Comparison of ENCODE assay signal across 32 cellular contexts in the genomic region with DNA sequence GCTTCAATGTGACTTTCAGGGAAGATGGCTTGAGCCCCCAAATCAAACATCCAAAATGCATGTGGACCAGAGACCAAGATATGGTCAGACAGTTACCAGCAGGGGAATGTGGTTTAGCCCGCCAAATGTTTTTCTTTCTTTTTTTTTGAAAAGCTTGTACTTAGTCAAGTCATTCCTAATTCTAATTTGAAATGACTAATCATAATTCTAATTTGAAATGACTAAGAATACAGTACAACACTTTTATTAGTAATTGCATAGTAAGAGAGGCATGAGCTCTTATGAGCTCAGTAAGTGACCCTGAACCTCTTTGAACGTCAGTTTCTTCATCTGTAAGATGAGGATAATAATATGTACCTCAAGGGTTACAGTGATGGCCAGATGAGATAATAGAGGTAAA.
DNase-seq lines count a peak whose midpoint lies in the region; ATAC-seq, FAIRE-seq and TF ChIP-seq lines count a peak whose summit lies in the region.
"Had no signal": no experiment of that assay in that cellular context is flagged by ENCODE, and none has a peak within 500 bp of the region (broad histone marks: within the 10 kb centered on the region; RNA-seq: fewer than 3 reads in every experiment).

No MANE protein-coding gene starts in this region.

- no peak for FAIRE-seq in HTR-8/SVneo (lab: Jason Lieb, UNC)
- FAIRE-seq: A204.1 had no signal

- no peak overlapping the region for H3K4me2 ChIP-seq in fibroblast of lung (ENCODE audit: extremely low read depth, insufficient read depth, low read length)

- ATAC-seq in activated naive CD4-positive, alpha-beta T cell treated with anti-CD3 and anti-CD28 coated beads, Interleukin-2, amount 50 U/mL, for 72 hours, result peak; percentile 28 to 81
- ATAC-seq in SK-N-SH treated with all-trans-retinoic acid at 6 μM for 48 hours, result peak; percentile 35; the same call in 2 of the 3 replicates
- ATAC-seq: activated CD8-positive, alpha-beta T cell treated with anti-CD3 and anti-CD28 coated beads, Interleukin-2, amount 10 ng/mL, durations not matched to agents 7 days and 5 days; left colon; PC-3; stimulated activated memory B cell treated with anti-CD40 and anti-IgM and Interleukin-4, amounts not matched to agents 10 μg/mL and 1 μg/mL and 100 μg/mL, for 72 hours; T-helper 17 cell had no signal

- H2AFZ ChIP-seq in fibroblast of lung (ENCODE audit: low read length), result no peak overlapping the region

- H3K36me3 ChIP-seq in fibroblast of lung (ENCODE audit: control insufficient read depth, insufficient read depth, low read length), result no peaks in the 10 kb centered on the region

- no peak overlapping the region for H3K27ac Mint-ChIP-seq in activated naive CD4-positive, alpha-beta T cell treated with anti-CD3 and anti-CD28 coated beads, Interleukin-2, amount 50 U/mL, for 72 hours
- H3K27ac Mint-ChIP-seq: activated CD8-positive, alpha-beta T cell treated with anti-CD3 and anti-CD28 coated beads, Interleukin-2, amount 10 ng/mL, durations not matched to agents 7 days and 5 days; activated naive CD8-positive, alpha-beta T cell treated with anti-CD3 and anti-CD28 coated beads, Interleukin-2, amount 10 ng/mL, durations not matched to agents 7 days and 5 days; CD4-positive, alpha-beta memory T cell; immature natural killer cell; nephron; T-helper 17 cell had no signal

- no peaks in the 10 kb centered on the region for H3K79me2 ChIP-seq in fibroblast of lung (ENCODE audit: control insufficient read depth, insufficient read depth, low read length)

- no peak overlapping the region for H3K9ac ChIP-seq in fibroblast of lung (ENCODE audit: insufficient read depth, low read length)

- DNase-seq in activated naive CD4-positive, alpha-beta T cell treated with anti-CD3 and anti-CD28 coated beads, Interleukin-2, amount 50 U/mL, for 72 hours (ENCODE audit: low spot score in 2 of 2), result no peak
- no peak for DNase-seq in activated naive CD4-positive, alpha-beta T cell treated with anti-CD3 and anti-CD28 coated beads, Interleukin-2, amount 50 U/mL, for 16 hours
- DNase-seq in fibroblast of lung (ENCODE audit: low read depth in 2 of 2), result peak; percentile 37 to 67
- no peak for DNase-seq in D341Med (ENCODE audit: low spot score)
- DNase-seq in central memory CD4-positive, alpha-beta T cell, result no peak
- DNase-seq in T1000 (lab: John Stamatoyannopoulos, UW), result no peak
- DNase-seq in HTR-8/SVneo (ENCODE audit: insufficient read length, low spot score), result no peak
- DNase-seq: activated CD4-positive, alpha-beta T cell treated with anti-CD3 and anti-CD28 coated beads for 1 hour; activated CD8-positive, alpha-beta T cell treated with anti-CD3 and anti-CD28 coated beads, Interleukin-2, amount 10 ng/mL, durations not matched to agents 7 days and 5 days; activated effector memory CD4-positive, alpha-beta T cell treated with Interleukin-2 at 50 U/mL for 16 hours; activated naive CD8-positive, alpha-beta T cell treated with anti-CD3 and anti-CD28 coated beads, Interleukin-2, amount 10 ng/mL, durations not matched to agents 7 days and 5 days; CD4-positive, alpha-beta memory T cell; dermis blood vessel endothelial cell; esophagus squamous epithelium; H9; immature natural killer cell; Karpas-422; left colon; NCI-H1417 treated with DMSO at 0.1 percent for 48 hours; NCI-H2081; NCI-H2227 treated with DMSO at 0.1 percent for 48 hours; NCI-H526 treated with DMSO at 0.1 percent for 48 hours; NK-92 treated with Interleukin-12 subunit alpha and Interleukin-12 subunit beta, amount 100 ng/mL, for 24 hours; PC-3; stimulated activated CD4-positive, alpha-beta T cell treated with anti-CD3 and anti-CD28 coated beads, Interleukin-15, amount 100 ng/mL, for 24 hours; T-helper 17 cell had no signal

- no peak for TF ChIP-seq CTCF in fibroblast of lung (conservative IDR thresholded peaks at IDR 0.05 in 1 of 2, IDR thresholded peaks at IDR 0.05 in 1 of 2; ENCODE audit: low read depth in 1 of 2, low read length in 2 of 2)

- no peaks in the 10 kb centered on the region for H3K27me3 ChIP-seq in fibroblast of lung (ENCODE audit: control insufficient read depth, insufficient read depth, low read length)
- H3K27me3 ChIP-seq: esophagus squamous epithelium had no signal

- H3K4me3 ChIP-seq in fibroblast of lung (replicated peaks in 1 of 4; ENCODE audit: control extremely low read depth in 1 of 4, insufficient read depth in 1 of 4, low read depth in 3 of 4, low read length in 4 of 4), result no peak overlapping the region
- H3K4me3 ChIP-seq: esophagus squamous epithelium, SK-N-MC had no signal

- H3K27ac ChIP-seq in fibroblast of lung (ENCODE audit: insufficient read depth, low read length), result no peak overlapping the region
- H3K27ac ChIP-seq: esophagus squamous epithelium, HL-60 had no signal

- peaks cover 4% of the 10 kb centered on the region for H3K4me1 ChIP-seq in fibroblast of lung (ENCODE audit: control insufficient read depth, extremely low read depth, insufficient read depth, low read length)

- no peaks in the 10 kb centered on the region for H3K9me3 ChIP-seq in fibroblast of lung (ENCODE audit: control insufficient read depth, insufficient read depth, low read depth, low read length)
- H3K9me3 ChIP-seq: esophagus squamous epithelium had no signal

- H4K20me1 ChIP-seq in fibroblast of lung (ENCODE audit: control insufficient read depth, extremely low read depth, insufficient read depth, low read length), result no peaks in the 10 kb centered on the region

- no peaks in the 10 kb centered on the region for H3K9me3 Mint-ChIP-seq in activated naive CD4-positive, alpha-beta T cell treated with anti-CD3 and anti-CD28 coated beads, Interleukin-2, amount 50 U/mL, for 72 hours
- H3K9me3 Mint-ChIP-seq: activated naive CD8-positive, alpha-beta T cell treated with anti-CD3 and anti-CD28 coated beads, Interleukin-2, amount 10 ng/mL, durations not matched to agents 7 days and 5 days; CD4-positive, alpha-beta memory T cell; H9; immature natural killer cell; nephron; stimulated activated memory B cell treated with anti-CD40 and anti-IgM and Interleukin-4, amounts not matched to agents 10 μg/mL and 1 μg/mL and 100 μg/mL, for 72 hours had no signal

- peaks cover 0 to 4% of the 10 kb centered on the region in 2 donors for H3K36me3 Mint-ChIP-seq in activated naive CD4-positive, alpha-beta T cell treated with anti-CD3 and anti-CD28 coated beads, Interleukin-2, amount 50 U/mL, for 72 hours

TF ChIP-seq in SK-N-SH treated with all-trans-retinoic acid at 6 μM for 48 hours, 23 proteins besides CTCF, POLR2A, EP300 and RAD21:
- TF ChIP-seq RARB (CRISPR knock-in tag; IDR thresholded peaks at IDR 0.05) (no peak), ZFP3 (CRISPR knock-in tag; IDR thresholded peaks at IDR 0.05) (no peak), PPARA (CRISPR knock-in tag; IDR thresholded peaks at IDR 0.05; ENCODE audit: borderline replicate concordance) (no peak), SNAI2 (CRISPR knock-in tag; IDR thresholded peaks at IDR 0.05) (no peak), TOX (CRISPR knock-in tag; IDR thresholded peaks at IDR 0.05; ENCODE audit: borderline replicate concordance) (no peak), ARNTL (CRISPR knock-in tag; IDR thresholded peaks at IDR 0.05; ENCODE audit: borderline replicate concordance, low read depth) (no peak), ZFP30 (CRISPR knock-in tag; IDR thresholded peaks at IDR 0.05) (no peak), TCF4 (CRISPR knock-in tag; IDR thresholded peaks at IDR 0.05; ENCODE audit: borderline replicate concordance) (no peak), BACH2 (CRISPR knock-in tag; IDR thresholded peaks at IDR 0.05; ENCODE audit: borderline replicate concordance) (no peak), ZNF70 (CRISPR knock-in tag; IDR thresholded peaks at IDR 0.05) (no peak), ZC3H10 (CRISPR knock-in tag; IDR thresholded peaks at IDR 0.05) (no peak), PATZ1 (CRISPR knock-in tag; IDR thresholded peaks at IDR 0.05; ENCODE audit: borderline replicate concordance) (no peak), ZNF565 (CRISPR knock-in tag; conservative IDR thresholded peaks at IDR 0.05; ENCODE audit: low read depth) (no peak)
- TF ChIP-seq, protein P1, sequence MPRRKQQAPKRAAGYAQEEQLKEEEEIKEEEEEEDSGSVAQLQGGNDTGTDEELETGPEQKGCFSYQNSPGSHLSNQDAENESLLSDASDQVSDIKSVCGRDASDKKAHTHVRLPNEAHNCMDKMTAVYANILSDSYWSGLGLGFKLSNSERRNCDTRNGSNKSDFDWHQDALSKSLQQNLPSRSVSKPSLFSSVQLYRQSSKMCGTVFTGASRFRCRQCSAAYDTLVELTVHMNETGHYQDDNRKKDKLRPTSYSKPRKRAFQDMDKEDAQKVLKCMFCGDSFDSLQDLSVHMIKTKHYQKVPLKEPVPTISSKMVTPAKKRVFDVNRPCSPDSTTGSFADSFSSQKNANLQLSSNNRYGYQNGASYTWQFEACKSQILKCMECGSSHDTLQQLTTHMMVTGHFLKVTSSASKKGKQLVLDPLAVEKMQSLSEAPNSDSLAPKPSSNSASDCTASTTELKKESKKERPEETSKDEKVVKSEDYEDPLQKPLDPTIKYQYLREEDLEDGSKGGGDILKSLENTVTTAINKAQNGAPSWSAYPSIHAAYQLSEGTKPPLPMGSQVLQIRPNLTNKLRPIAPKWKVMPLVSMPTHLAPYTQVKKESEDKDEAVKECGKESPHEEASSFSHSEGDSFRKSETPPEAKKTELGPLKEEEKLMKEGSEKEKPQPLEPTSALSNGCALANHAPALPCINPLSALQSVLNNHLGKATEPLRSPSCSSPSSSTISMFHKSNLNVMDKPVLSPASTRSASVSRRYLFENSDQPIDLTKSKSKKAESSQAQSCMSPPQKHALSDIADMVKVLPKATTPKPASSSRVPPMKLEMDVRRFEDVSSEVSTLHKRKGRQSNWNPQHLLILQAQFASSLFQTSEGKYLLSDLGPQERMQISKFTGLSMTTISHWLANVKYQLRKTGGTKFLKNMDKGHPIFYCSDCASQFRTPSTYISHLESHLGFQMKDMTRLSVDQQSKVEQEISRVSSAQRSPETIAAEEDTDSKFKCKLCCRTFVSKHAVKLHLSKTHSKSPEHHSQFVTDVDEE (CRISPR knock-in tag; IDR thresholded peaks at IDR 0.05), result no peak

Comparison
In these comparisons a context has a peak if more than half of its experiments do, and no peak if none do; other contexts are left out.
1. DNase-seq: peak in fibroblast of lung (2 of 2); none in activated naive CD4-positive, alpha-beta T cell treated with anti-CD3 and anti-CD28 coated beads, Interleukin-2, amount 50 U/mL, for 72 hours (0 of 2), activated naive CD4-positive, alpha-beta T cell treated with anti-CD3 and anti-CD28 coated beads, Interleukin-2, amount 50 U/mL, for 16 hours (single experiment), D341Med (single experiment), central memory CD4-positive, alpha-beta T cell (single experiment), T1000 (single experiment) and HTR-8/SVneo (single experiment).